ENCODE assay signal across 17 cellular contexts in genomic region chr18:77314952-77315351, GRCh38.
"Had no signal": no experiment of that assay in that cellular context is flagged by ENCODE, and none has a peak within 500 bp of the region (broad histone marks: within the 10 kb centered on the region; RNA-seq: fewer than 3 reads in every experiment).

No MANE protein-coding gene starts in this region.

- DNase-seq: KBM-7, MG63, NCI-H1092 treated with DMSO at 0.1 percent for 48 hours, NCI-H1436, NCI-H187, NCI-H2029, NCI-H2081 treated with DMSO at 0.1 percent for 48 hours, NCI-H2171, NCI-H226, NCI-H446 treated with DMSO at 0.1 percent for 48 hours, NCI-H510A treated with DMSO at 0.1 percent for 48 hours, NCI-H526, NCI-H748 treated with DMSO at 0.1 percent for 48 hours, SHP77, SK-N-SH, SW 1271 had no signal

- H3K27me3 ChIP-seq: MG63 had no signal

- H3K27ac ChIP-seq: RWPE1 had no signal

- H3K36me3 ChIP-seq: MG63 had no signal

- H3K4me3 ChIP-seq: MG63 had no signal

- H3K9me3 ChIP-seq: MG63, SK-N-SH had no signal
